8 cellular contexts compared by ENCODE assay signal in genomic region chr2:219571311-219572236, GRCh38. TPM values are rescaled to one million over a fixed set of nuclear protein-coding genes. Genes with fewer than 3 reads are reported as not detected.
DNase-seq lines count a peak whose midpoint lies in the region; TF ChIP-seq lines count a peak whose summit lies in the region.

OBSL1 (minus strand) TSS chr2:219571539; CDS start chr2:219571232, 307 bp downstream.

- peak within 1 kb of the TSS; percentile 39 to 84 for H3K23ac ChIP-seq in mesenchymal stem cell (ENCODE audit: low read length in 2 of 2)

- peak within 1 kb of the TSS; percentile 89 for H2BK15ac ChIP-seq in mesenchymal stem cell (ENCODE audit: low read depth, poor library complexity, severe bottlenecking)

- H4K91ac ChIP-seq in mesenchymal stem cell (ENCODE audit: low read length): peak within 1 kb of the TSS; percentile 93

- H3K14ac ChIP-seq in mesenchymal stem cell (ENCODE audit: low read length in 2 of 2): peak within 1 kb of the TSS; percentile 17 to 96

- peak within 1 kb of the TSS; percentile 96 for H2BK120ac ChIP-seq in mesenchymal stem cell (ENCODE audit: low read depth, low read length)

- H2AK5ac ChIP-seq in mesenchymal stem cell (ENCODE audit: low read length, severe bottlenecking): peak within 1 kb of the TSS; percentile 39

- peak within 1 kb of the TSS; percentile 39 for H3K27ac ChIP-seq in mesenchymal stem cell (ENCODE audit: low read length, poor library complexity, severe bottlenecking)
- H3K27ac ChIP-seq in thymus (ENCODE audit: low read depth): peak within 1 kb of the TSS; percentile 61

- peaks cover 20 to 22% of the 10 kb centered on the region in 2 experiments for H3K27me3 ChIP-seq in mesenchymal stem cell (ENCODE audit: control insufficient read depth in 1 of 2, insufficient read depth in 1 of 2, low read length in 2 of 2)
- peaks cover 46% of the 10 kb centered on the region for H3K27me3 ChIP-seq in thymus (ENCODE audit: control insufficient read depth, insufficient read depth)

- peak within 1 kb of the TSS; percentile 95 for H4K8ac ChIP-seq in mesenchymal stem cell (ENCODE audit: low read length)

- H3K4me1 ChIP-seq in mesenchymal stem cell (ENCODE audit: control insufficient read depth, insufficient read depth, low read depth, low read length): peaks cover 20% of the 10 kb centered on the region
- no peaks in the 10 kb centered on the region for H3K4me1 ChIP-seq in thymus (ENCODE audit: control insufficient read depth, insufficient read depth, low read length)

- H3K18ac ChIP-seq in mesenchymal stem cell (ENCODE audit: low read depth in 1 of 2, low read length in 2 of 2): peak within 1 kb of the TSS; percentile 90 to 96

- H2BK5ac ChIP-seq in mesenchymal stem cell (ENCODE audit: low read depth, low read length, poor library complexity, severe bottlenecking): peak within 1 kb of the TSS; percentile 12

- H3K4ac ChIP-seq in mesenchymal stem cell (ENCODE audit: low read depth in 1 of 2, low read length in 2 of 2): peak within 1 kb of the TSS; percentile 89 to 92

- peak within 1 kb of the TSS; percentile 83 for H3K4me2 ChIP-seq in mesenchymal stem cell (ENCODE audit: low read length, poor library complexity, severe bottlenecking)

- H3K36me3 ChIP-seq in mesenchymal stem cell (ENCODE audit: control insufficient read depth in 1 of 2, insufficient read depth in 2 of 2, low read depth in 1 of 2, low read length in 2 of 2) (peaks cover 20% of the 10 kb centered on the region in 2 experiments), thymus (ENCODE audit: control insufficient read depth, insufficient read depth) (no peaks in the 10 kb centered on the region)

- DNase-seq in DMS 273 treated with DMSO at 0.1 percent for 48 hours (lab: John Stamatoyannopoulos, UW): peak; percentile 40
- DNase-seq in MV-4-11 (lab: John Stamatoyannopoulos, UW): peak; percentile 31
- DNase-seq in SKM-1 treated with dmso at 0.1 percent for 144 hours (lab: John Stamatoyannopoulos, UW; ENCODE audit: unreplicated experiment): peak; percentile 70
- no peak for DNase-seq in epithelial cell of proximal tubule (ENCODE audit: low read depth)
- DNase-seq in mesenchymal stem cell: peak; percentile 73
- no peak for DNase-seq in central memory CD4-positive, alpha-beta T cell
- no peak for DNase-seq in OCI-M2 (lab: John Stamatoyannopoulos, UW; ENCODE audit: unreplicated experiment)

- H2BK12ac ChIP-seq in mesenchymal stem cell (ENCODE audit: low read length in 2 of 2): peak within 1 kb of the TSS; percentile 59 to 69

- peak within 1 kb of the TSS; percentile 80 for H3K9ac ChIP-seq in mesenchymal stem cell (ENCODE audit: low read length)

- WGBS in mesenchymal stem cell: 3% methylated on average over 26 of the region's 42 CpGs
- 17% methylated on average over 42 of the region's 42 CpGs for WGBS in thymus

- H3K9me3 ChIP-seq in mesenchymal stem cell (ENCODE audit: control insufficient read depth, low read length) (no peaks in the 10 kb centered on the region), thymus (ENCODE audit: control insufficient read depth) (no peaks in the 10 kb centered on the region)

- TF ChIP-seq CTCF in epithelial cell of proximal tubule (conservative IDR thresholded peaks at IDR 0.05; ENCODE audit: low read depth, low read length): no peak

- peak within 1 kb of the TSS; percentile 83 for H2AFZ ChIP-seq in mesenchymal stem cell (ENCODE audit: low read depth, low read length)

- peaks cover 15% of the 10 kb centered on the region for H3K79me1 ChIP-seq in mesenchymal stem cell (replicated peaks; ENCODE audit: low read length, poor library complexity, severe bottlenecking)

- H3K4me3 ChIP-seq in epithelial cell of proximal tubule (ENCODE audit: low read depth, low read length): peak within 1 kb of the TSS; percentile 70
- peak within 1 kb of the TSS; percentile 77 to 88 for H3K4me3 ChIP-seq in mesenchymal stem cell (ENCODE audit: insufficient read depth in 1 of 2, low read depth in 1 of 2, low read length in 2 of 2)
- peak within 1 kb of the TSS; percentile 57 for H3K4me3 ChIP-seq in thymus (ENCODE audit: low read length)

RNA-seq across cellular contexts. Expression of gene OBSL1, which starts in this region (rescaled TPM):
- 38.8 and 87.0 TPM in 2 replicates for total RNA-seq in epithelial cell of proximal tubule
- 19.4 TPM for polyA plus RNA-seq in mesenchymal stem cell (2013, experiment 1 of 2)
- polyA plus RNA-seq in mesenchymal stem cell (2013, experiment 2 of 2): 20.0 TPM
- polyA plus RNA-seq in thymus: 34.2 TPM

Comparison
In these comparisons a context has a peak if more than half of its experiments do, and no peak if none do; other contexts are left out.
1. DNase-seq: peak in DMS 273 treated with DMSO at 0.1 percent for 48 hours (single experiment), MV-4-11 (single experiment), SKM-1 treated with dmso at 0.1 percent for 144 hours (single experiment) and mesenchymal stem cell (single experiment); none in epithelial cell of proximal tubule (single experiment), central memory CD4-positive, alpha-beta T cell (single experiment) and OCI-M2 (single experiment).
2. Peak in every context shown above with its lines, with median percentiles within 50 percentile points of each other: H3K4me3 ChIP-seq.